Comparison of ENCODE assay signal across 11 cellular contexts in genomic region chr1:61055110-61055614, GRCh38. TPM values are rescaled to one million over a fixed set of nuclear protein-coding genes. Genes with fewer than 3 reads are reported as not detected.
DNase-seq lines count a peak whose midpoint lies in the region; ATAC-seq and TF ChIP-seq lines count a peak whose summit lies in the region.
"Had no signal": no experiment of that assay in that cellular context is flagged by ENCODE, and none has a peak within 500 bp of the region (broad histone marks: within the 10 kb centered on the region; RNA-seq: fewer than 3 reads in every experiment).

No MANE protein-coding gene starts in this region.

- TF ChIP-seq CTCF in right atrium auricular region (IDR thresholded peaks at IDR 0.05) (no peak), dorsolateral prefrontal cortex (IDR thresholded peaks at IDR 0.05 in 54 of 56, conservative IDR thresholded peaks at IDR 0.05 in 2 of 56; ENCODE audit: low read depth in 1 of 56, partially characterized antibody in 56 of 56) (no peak), uterus (IDR thresholded peaks at IDR 0.05) (no peak)

- peaks cover 27 to 58% of the 10 kb centered on the region in 2 donors for H3K4me1 Mint-ChIP-seq in immature natural killer cell

- DNase-seq in right atrium auricular region (ENCODE audit: low spot score) (no peak), Right ventricle myocardium superior (no peak), dorsolateral prefrontal cortex (no peak), uterus (no peak), HuH-7.5 (ENCODE audit: low spot score) (no peak), immature natural killer cell (no peak)
- DNase-seq: adrenal gland; NCI-H187; stimulated activated CD4-positive, alpha-beta T cell treated with anti-CD3 and anti-CD28 coated beads, Interleukin-4, amount 100 ng/mL, for 24 hours had no signal

- H3K4me3 ChIP-seq in right atrium auricular region (no peak overlapping the region), dorsolateral prefrontal cortex (peak overlapping the region in 7 of 59 donors; percentile 54 to 92 (median 67)), muscle layer of duodenum (ENCODE audit: low read depth in 1 of 2, low read length in 2 of 2) (peak overlapping the region in 1 of 2 donors; percentile 55), uterus (no peak overlapping the region)

- H3K27ac Mint-ChIP-seq in immature natural killer cell, result no peak overlapping the region

- H3K27me3 ChIP-seq in right atrium auricular region (no peaks in the 10 kb centered on the region), dorsolateral prefrontal cortex (no peaks in the 10 kb centered on the region), muscle layer of duodenum (ENCODE audit: low read depth, low read length) (no peaks in the 10 kb centered on the region), uterus (no peaks in the 10 kb centered on the region)
- H3K27me3 ChIP-seq: adrenal gland had no signal

- no peak for TF ChIP-seq POLR2A in uterus (IDR thresholded peaks at IDR 0.05)

- no peaks in the 10 kb centered on the region for H3K9me3 Mint-ChIP-seq in immature natural killer cell

- peaks cover 26 to 58% (median 34%) of the 10 kb centered on the region in 3 donors for H3K27me3 Mint-ChIP-seq in immature natural killer cell (ENCODE audit: low read depth in 3 of 3)

- H3K36me3 ChIP-seq in right atrium auricular region (no peaks in the 10 kb centered on the region), muscle layer of duodenum (ENCODE audit: control insufficient read depth in 1 of 2, insufficient read depth in 2 of 2, low read length in 2 of 2) (no peaks in the 10 kb centered on the region), uterus (no peaks in the 10 kb centered on the region)
- H3K36me3 ChIP-seq: adrenal gland had no signal

- H3K36me3 Mint-ChIP-seq in immature natural killer cell, result no peaks in the 10 kb centered on the region

- H3K4me1 ChIP-seq in right atrium auricular region (peaks cover 0 to 51% of the 10 kb centered on the region in 2 donors), muscle layer of duodenum (ENCODE audit: control insufficient read depth in 1 of 2, insufficient read depth in 2 of 2, low read length in 2 of 2) (peaks cover 16 to 41% of the 10 kb centered on the region in 2 donors), uterus (peaks cover 0 to 8% of the 10 kb centered on the region in 2 donors)

- ATAC-seq in Right ventricle myocardium superior (ENCODE audit: poor library complexity) (no peak), GM19395 (IDR thresholded peaks at IDR 0.05; ENCODE audit: unreplicated experiment) (no peak)

- H3K9me3 ChIP-seq in right atrium auricular region (no peaks in the 10 kb centered on the region), muscle layer of duodenum (ENCODE audit: control insufficient read depth in 1 of 2, low read length in 2 of 2) (no peaks in the 10 kb centered on the region), uterus (no peaks in the 10 kb centered on the region)
- H3K9me3 ChIP-seq: adrenal gland had no signal

- intact Hi-C loops in Right ventricle myocardium superior (cut with DNase I), result loop anchor here (5.0 kb wide), 1 partner anchor 282 kb away; no protein-coding TSS in a partner anchor
- intact Hi-C loops in dorsolateral prefrontal cortex (cut with DNase I), result loop anchor here (10.0 kb wide), 4 partner anchors 130 to 1080 kb away; partner anchors contain the start of gene TM2D1 (in 1 of the 2)
- intact Hi-C loops in uterus (cut with DNase I; ENCODE audit: low total_unique reads), result loop anchor here (10.0 kb wide), 1 partner anchor 400 kb away; no protein-coding TSS in a partner anchor

- peak overlapping the region in 1 of 5 donors; percentile 27 for H3K4me3 Mint-ChIP-seq in immature natural killer cell

- peak overlapping the region; percentile 97 to 99 for H3K27ac ChIP-seq in right atrium auricular region
- H3K27ac ChIP-seq in dorsolateral prefrontal cortex, result peak overlapping the region in 58 of 59 donors; percentile 4 to 98 (median 94)
- peak overlapping the region; percentile 76 for H3K27ac ChIP-seq in muscle layer of duodenum (ENCODE audit: low read length)
- peak overlapping the region; percentile 68 to 92 for H3K27ac ChIP-seq in uterus

RNA-seq across cellular contexts. Expression of gene NFIA, which starts 27.2 kb away (rescaled TPM):
- total RNA-seq in right atrium auricular region, result 10 to 100 TPM; 75.3 to 81.3 TPM
- total RNA-seq in Right ventricle myocardium superior, result 89.5 TPM
- total RNA-seq in dorsolateral prefrontal cortex, result 100 to 1,000 TPM in 40 of 120 experiments, 10 to 100 TPM in 80; 63.0 to 203 (median 91.8) TPM
- total RNA-seq in uterus, result 100 to 1,000 TPM in 1 of 4 donors, 10 to 100 TPM in 3; 49.2 to 116 (median 64.9) TPM
- polyA plus RNA-seq in immature natural killer cell, result 10 to 100 TPM in 1 of 3 donors, 1 to 10 TPM in 2; 1.7 to 11.5 (median 3.9) TPM
